In genomic region chr15:42670441-42670840, GRCh38 we compare ENCODE assay signal across 25 cellular contexts.
"Had no signal": no experiment of that assay in that cellular context is flagged by ENCODE, and none has a peak within 500 bp of the region (broad histone marks: within the 10 kb centered on the region; RNA-seq: fewer than 3 reads in every experiment).

No MANE protein-coding gene starts in this region.

- DNase-seq: activated B cell treated with CpG ODN at 0.5 μM for 24 hours; activated CD4-positive, alpha-beta T cell treated with anti-CD3 and anti-CD28 coated beads for 4 hours; activated CD4-positive, alpha-beta T cell treated with anti-CD3 and anti-CD28 coated beads, Interleukin-2, amount 50 U/mL, for 48 hours; activated effector memory CD4-positive, alpha-beta T cell treated with Interleukin-2 at 50 U/mL for 16 hours; activated naive CD4-positive, alpha-beta T cell treated with anti-CD3 and anti-CD28 coated beads for 36 hours; activated naive CD8-positive, alpha-beta T cell treated with anti-CD3 and anti-CD28 coated beads, Interleukin-2, amount 10 ng/mL, durations not matched to agents 7 days and 5 days; activated T-cell treated with anti-CD3 and anti-CD28 coated beads, Interleukin-2, amount 50 U/mL, for 72 hours; effector memory CD4-positive, alpha-beta T cell; heart right ventricle; islet precursor cell; left cardiac atrium; mesenchymal stem cell; mucosa of descending colon; nephron progenitor cell; nucleus accumbens; right lobe of liver; stimulated activated CD4-positive, alpha-beta T cell treated with anti-CD3 and anti-CD28 coated beads, Interleukin-2, amount 100 ng/mL, for 24 hours; stomach; T-helper 1 cell; transverse colon; uterus had no signal

- H3K27ac ChIP-seq: cardiac muscle cell, heart right ventricle, parathyroid adenoma, right lobe of liver, skin epidermis, stomach, transverse colon, uterus had no signal

- H3K9ac ChIP-seq: parathyroid adenoma had no signal

- H3K36me3 ChIP-seq: cardiac muscle cell, right lobe of liver, uterus had no signal

- H3K27me3 ChIP-seq: cardiac muscle cell, heart right ventricle, right lobe of liver, stomach, transverse colon, uterus had no signal

- H3K4me1 ChIP-seq: heart right ventricle, parathyroid adenoma, right lobe of liver, stomach, transverse colon, uterus had no signal

- H3K27me3 Mint-ChIP-seq: activated B cell treated with CpG ODN at 0.5 μM for 24 hours; activated naive CD8-positive, alpha-beta T cell treated with anti-CD3 and anti-CD28 coated beads, Interleukin-2, amount 10 ng/mL, durations not matched to agents 7 days and 5 days; stimulated activated memory B cell treated with anti-CD40 and anti-IgM and Interleukin-4, amounts not matched to agents 10 μg/mL and 1 μg/mL and 100 μg/mL, for 72 hours had no signal

- H3K27ac Mint-ChIP-seq: activated B cell treated with CpG ODN at 0.5 μM for 24 hours; activated naive CD4-positive, alpha-beta T cell treated with anti-CD3 and anti-CD28 coated beads for 36 hours; activated naive CD8-positive, alpha-beta T cell treated with anti-CD3 and anti-CD28 coated beads, Interleukin-2, amount 10 ng/mL, durations not matched to agents 7 days and 5 days; activated T-cell treated with anti-CD3 and anti-CD28 coated beads, Interleukin-2, amount 50 U/mL, for 72 hours; stimulated activated memory B cell treated with anti-CD40 and anti-IgM and Interleukin-4, amounts not matched to agents 10 μg/mL and 1 μg/mL and 100 μg/mL, for 72 hours had no signal

- H2AFZ ChIP-seq: parathyroid adenoma had no signal

- H3K9me3 ChIP-seq: heart right ventricle, mucosa of descending colon, right lobe of liver, stomach, transverse colon, uterus had no signal

- H3K4me3 Mint-ChIP-seq: activated B cell treated with CpG ODN at 0.5 μM for 24 hours; activated naive CD4-positive, alpha-beta T cell treated with anti-CD3 and anti-CD28 coated beads for 36 hours; activated naive CD8-positive, alpha-beta T cell treated with anti-CD3 and anti-CD28 coated beads, Interleukin-2, amount 10 ng/mL, durations not matched to agents 7 days and 5 days; activated T-cell treated with anti-CD3 and anti-CD28 coated beads, Interleukin-2, amount 50 U/mL, for 72 hours; nephron progenitor cell; stimulated activated memory B cell treated with anti-CD40 and anti-IgM and Interleukin-4, amounts not matched to agents 10 μg/mL and 1 μg/mL and 100 μg/mL, for 72 hours had no signal

- H3K4me1 Mint-ChIP-seq: activated B cell treated with CpG ODN at 0.5 μM for 24 hours; activated naive CD8-positive, alpha-beta T cell treated with anti-CD3 and anti-CD28 coated beads, Interleukin-2, amount 10 ng/mL, durations not matched to agents 7 days and 5 days; nephron progenitor cell had no signal

- H3K9me3 Mint-ChIP-seq: activated B cell treated with CpG ODN at 0.5 μM for 24 hours; activated naive CD4-positive, alpha-beta T cell treated with anti-CD3 and anti-CD28 coated beads for 36 hours; activated naive CD8-positive, alpha-beta T cell treated with anti-CD3 and anti-CD28 coated beads, Interleukin-2, amount 10 ng/mL, durations not matched to agents 7 days and 5 days; activated T-cell treated with anti-CD3 and anti-CD28 coated beads, Interleukin-2, amount 50 U/mL, for 72 hours; nephron progenitor cell; stimulated activated memory B cell treated with anti-CD40 and anti-IgM and Interleukin-4, amounts not matched to agents 10 μg/mL and 1 μg/mL and 100 μg/mL, for 72 hours had no signal

- H3K4me3 ChIP-seq: cardiac muscle cell, heart right ventricle, mucosa of descending colon, right lobe of liver, skin epidermis, stomach, transverse colon, uterus had no signal

- H3K79me2 ChIP-seq: parathyroid adenoma had no signal
